9 cellular contexts compared by ENCODE assay signal in genomic region chr4:1166509-1167243, GRCh38. TPM values are rescaled to one million over a fixed set of nuclear protein-coding genes. Genes with fewer than 3 reads are reported as not detected.
A peak's percentile ranks its signal among the peaks of the same experiment; 100 is the strongest.
DNase-seq lines count a peak whose midpoint lies in the region; ATAC-seq, FAIRE-seq and TF ChIP-seq lines count a peak whose summit lies in the region.
"Had no signal": no experiment of that assay in that cellular context is flagged by ENCODE, and none has a peak within 500 bp of the region (broad histone marks: within the 10 kb centered on the region; RNA-seq: fewer than 3 reads in every experiment).

No MANE protein-coding gene starts in this region.

- no peak overlapping the region for H3K9ac ChIP-seq in HUES64 (ENCODE audit: low read depth, low read length)
- H3K9ac ChIP-seq in neural progenitor cell: no peak overlapping the region

- peaks cover 18% of the 10 kb centered on the region for H3K27me3 Mint-ChIP-seq in neural progenitor cell (ENCODE audit: insufficient read depth, low read depth)

- H3K9me3 ChIP-seq in HUES64 (ENCODE audit: insufficient read depth, low read depth, low read length) (no peaks in the 10 kb centered on the region), neural progenitor cell (ENCODE audit: low read depth) (no peaks in the 10 kb centered on the region)
- H3K9me3 ChIP-seq: pancreas had no signal

- H3K4me1 ChIP-seq in HUES64 (ENCODE audit: insufficient read depth, low read length) (no peaks in the 10 kb centered on the region), neural progenitor cell (peaks cover 4% of the 10 kb centered on the region)

- H2AFZ ChIP-seq in neural progenitor cell (replicated peaks): no peak overlapping the region

- H3K9me3 Mint-ChIP-seq in neural progenitor cell: peaks cover 4% of the 10 kb centered on the region

- peak overlapping the region; percentile 80 for H3K4me3 ChIP-seq in GM12865 (ENCODE audit: low read depth, low read length)
- peak overlapping the region; percentile 66; the same call in 1 of the 2 replicates for H3K4me3 ChIP-seq in HUES64 (ENCODE audit: low read length)
- H3K4me3 ChIP-seq in bronchial epithelial cell (ENCODE audit: low read depth, low read length): peak overlapping the region; percentile 60
- H3K4me3 ChIP-seq in neural progenitor cell: peak overlapping the region; percentile 46

- POLR2A ChIA-PET in HEK293T (lab: Yijun Ruan, JAX): interaction anchor here (1.0 kb wide), 1 partner anchor 39 kb away, joined by 3 read pairs; no protein-coding TSS in a partner anchor

- peaks cover 3% of the 10 kb centered on the region for H3F3A ChIP-seq in neural progenitor cell (ENCODE audit: low read depth)

- ATAC-seq in GM18907 (IDR thresholded peaks at IDR 0.05; ENCODE audit: unreplicated experiment) (no peak), HG02981 (IDR thresholded peaks at IDR 0.05; ENCODE audit: unreplicated experiment) (no peak)

- CTCF ChIA-PET in HEK293T (lab: Yijun Ruan, JAX): no interaction called here

- no peak for TF ChIP-seq CTCF in GM12865 (IDR thresholded peaks at IDR 0.05; ENCODE audit: insufficient read depth, low read depth, low read length, missing control alignments)
- TF ChIP-seq CTCF in bronchial epithelial cell (IDR thresholded peaks at IDR 0.05; ENCODE audit: insufficient read depth, low read length, severe bottlenecking): no peak
- TF ChIP-seq CTCF in neural progenitor cell (IDR thresholded peaks at IDR 0.05): no peak

- 74% methylated on average over 24 of the region's 24 CpGs for WGBS in HUES64

- peak overlapping the region; percentile 80 for H3K4me3 Mint-ChIP-seq in neural progenitor cell

- H3K36me3 ChIP-seq in HUES64 (ENCODE audit: insufficient read depth, low read length): no peaks in the 10 kb centered on the region
- H3K36me3 ChIP-seq in bronchial epithelial cell (ENCODE audit: control insufficient read depth, insufficient read depth, low read length): no peaks in the 10 kb centered on the region
- H3K36me3 ChIP-seq in neural progenitor cell: no peaks in the 10 kb centered on the region
- H3K36me3 ChIP-seq: pancreas had no signal

- peaks cover 59% of the 10 kb centered on the region for H3K27me3 ChIP-seq in HUES64 (ENCODE audit: insufficient read depth, low read length)
- H3K27me3 ChIP-seq in bronchial epithelial cell (ENCODE audit: control insufficient read depth, insufficient read depth, low read length): peaks cover 27% of the 10 kb centered on the region
- H3K27me3 ChIP-seq in neural progenitor cell: peaks cover 78% of the 10 kb centered on the region
- H3K27me3 ChIP-seq: pancreas had no signal

- peaks cover 9% of the 10 kb centered on the region for H3K4me1 Mint-ChIP-seq in neural progenitor cell

- H3K27ac Mint-ChIP-seq in neural progenitor cell: no peak overlapping the region

- peak overlapping the region; percentile 84 for H3K4me2 ChIP-seq in neural progenitor cell

- H3K36me3 Mint-ChIP-seq in neural progenitor cell: no peaks in the 10 kb centered on the region

- H3K79me2 ChIP-seq in neural progenitor cell (ENCODE audit: low read depth): no peaks in the 10 kb centered on the region

- H3K27ac ChIP-seq in HUES64 (ENCODE audit: low read depth, low read length) (no peak overlapping the region), neural progenitor cell (no peak overlapping the region)
- H3K27ac ChIP-seq: pancreas had no signal

- DNase-seq in GM12865 (ENCODE audit: low read depth) (no peak), bronchial epithelial cell (ENCODE audit: low read depth) (no peak), neural progenitor cell (ENCODE audit: low spot score) (no peak), HEK293T (ENCODE audit: extremely low spot score) (no peak), EL (no peak)

- peak; percentile 7 for FAIRE-seq in bronchial epithelial cell (lab: Jason Lieb, UNC)
- FAIRE-seq: pancreas had no signal

- peaks cover 13% of the 10 kb centered on the region for H4K20me1 ChIP-seq in neural progenitor cell (ENCODE audit: low read depth)

TF ChIP-seq in HEK293T, 16 proteins besides CTCF, POLR2A, EP300 and RAD21:
- TF ChIP-seq SUZ12 (IDR thresholded peaks at IDR 0.05) (no peak), ARNT (IDR thresholded peaks at IDR 0.05) (no peak)

RNA-seq across cellular contexts. Expression of gene SPON2, which starts 5.7 kb away (rescaled TPM):
- 1.1 TPM for polyA plus RNA-seq in HUES64 (2013, experiment 1 of 2)
- polyA plus RNA-seq in HUES64 (2013, experiment 2 of 2): 1.8 TPM
- total RNA-seq in bronchial epithelial cell (5.4 and 6.3 TPM in 2 replicates), neural progenitor cell (ENCODE audit: low replicate concordance) (2.1 and 9.0 TPM in 2 replicates)

RNA-seq across cellular contexts. Expression of gene RNF212, which starts 53.3 kb away (rescaled TPM):
- polyA plus RNA-seq in HUES64 (2013, experiment 1 of 2): 0.95 TPM
- polyA plus RNA-seq in HUES64 (2013, experiment 2 of 2): 2.4 TPM
- total RNA-seq in bronchial epithelial cell: under 0.01 and 0.64 TPM in 2 replicates
- total RNA-seq in neural progenitor cell (ENCODE audit: low replicate concordance): 3.4 and 3.7 TPM in 2 replicates
